ENCODE assay signal across 16 cellular contexts in the genomic region with DNA sequence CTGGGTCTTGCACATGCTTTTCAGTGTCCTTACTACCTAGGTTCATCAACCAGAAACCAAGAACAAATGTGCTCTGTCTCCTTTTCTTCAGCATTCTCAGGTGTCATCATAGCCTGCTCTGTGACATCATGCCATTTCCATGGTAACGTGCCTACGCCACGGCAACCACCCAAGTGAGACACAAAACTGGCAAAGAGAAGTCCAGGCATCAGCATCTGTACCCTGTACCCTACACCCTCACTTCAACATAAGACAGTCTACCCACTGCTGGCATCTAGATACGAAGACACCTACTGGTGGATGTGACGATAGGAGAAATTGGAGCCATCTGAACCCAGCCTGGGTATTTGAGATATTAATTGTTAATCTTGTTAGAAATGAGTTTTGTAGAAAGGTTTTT. TPM values are rescaled to one million over a fixed set of nuclear protein-coding genes. Genes with fewer than 3 reads are reported as not detected.
A peak's percentile ranks its signal among the peaks of the same experiment; 100 is the strongest.
DNase-seq lines count a peak whose midpoint lies in the region; ATAC-seq and TF ChIP-seq lines count a peak whose summit lies in the region.
"Had no signal": no experiment of that assay in that cellular context is flagged by ENCODE, and none has a peak within 500 bp of the region (broad histone marks: within the 10 kb centered on the region; RNA-seq: fewer than 3 reads in every experiment).

No MANE protein-coding gene starts in this region.

- H3K9me3 Mint-ChIP-seq in GM23338 (no peaks in the 10 kb centered on the region), neural crest cell (no peaks in the 10 kb centered on the region)
- no peaks in the 10 kb centered on the region for H3K9me3 Mint-ChIP-seq in activated T-helper 17 cell treated with anti-CD3 and anti-CD28 coated beads, Interleukin-2, amount 50 U/mL, for 72 hours

- H3K79me2 ChIP-seq in GM23338 (replicated peaks; ENCODE audit: insufficient read depth), result peaks cover 100% of the 10 kb centered on the region

- H3F3A ChIP-seq in GM23338 (replicated peaks; ENCODE audit: low read depth), result peaks cover 24% of the 10 kb centered on the region; the same call in 1 of the 2 replicates

- DNase-seq in NCI-H2227 (lab: John Stamatoyannopoulos, UW; ENCODE audit: unreplicated experiment) (peak; percentile 26), NCI-H2227 treated with DMSO at 0.1 percent for 48 hours (lab: John Stamatoyannopoulos, UW) (no peak), GM23338 (ENCODE audit: low spot score) (no peak), neural crest cell (ENCODE audit: low read depth, low spot score) (no peak), DMS79 (lab: John Stamatoyannopoulos, UW) (no peak), brain microvascular endothelial cell (no peak)
- DNase-seq: activated naive CD4-positive, alpha-beta T cell treated with anti-CD3 and anti-CD28 coated beads, Interleukin-2, amount 50 U/mL, for 16 hours; COR-L47; effector CD4-positive, alpha-beta T cell; NCI-H1417 treated with DMSO at 0.1 percent for 48 hours; NCI-H446 treated with DMSO at 0.1 percent for 48 hours; SIG-M5; upper lobe of left lung had no signal

- no peak overlapping the region for H2AFZ ChIP-seq in GM23338

- H3K4me3 ChIP-seq in GM23338 (no peak overlapping the region), brain microvascular endothelial cell (ENCODE audit: low read depth, low read length) (no peak overlapping the region)
- H3K4me3 ChIP-seq: mucosa of descending colon, upper lobe of left lung had no signal

- H3K27ac ChIP-seq in GM23338 (ENCODE audit: low read depth), result no peak overlapping the region
- H3K27ac ChIP-seq in brain microvascular endothelial cell, result no peak overlapping the region

- peaks cover 18% of the 10 kb centered on the region for H4K20me1 ChIP-seq in GM23338 (replicated peaks; ENCODE audit: insufficient read depth)

- H3K27me3 ChIP-seq in GM23338 (ENCODE audit: insufficient read depth), result no peaks in the 10 kb centered on the region
- H3K27me3 ChIP-seq in brain microvascular endothelial cell (replicated peaks), result no peaks in the 10 kb centered on the region
- H3K27me3 ChIP-seq: upper lobe of left lung had no signal

- ATAC-seq in GM23338 (no peak), HG03342 (IDR thresholded peaks at IDR 0.05; ENCODE audit: unreplicated experiment) (no peak)
- peak; percentile 27 for ATAC-seq in activated T-helper 17 cell treated with anti-CD3 and anti-CD28 coated beads, Interleukin-2, amount 50 U/mL, for 72 hours (replicated peaks)
- ATAC-seq: mucosa of descending colon had no signal

- H3K27ac Mint-ChIP-seq in GM23338, result peak overlapping the region; percentile 87; the same call in 1 of the 2 replicates
- peak overlapping the region; percentile 48 for H3K27ac Mint-ChIP-seq in activated T-helper 17 cell treated with anti-CD3 and anti-CD28 coated beads, Interleukin-2, amount 50 U/mL, for 72 hours
- no peak overlapping the region for H3K27ac Mint-ChIP-seq in neural crest cell (ENCODE audit: unreplicated experiment)

- no peaks in the 10 kb centered on the region for H3K36me3 ChIP-seq in GM23338 (ENCODE audit: insufficient read depth)
- H3K36me3 ChIP-seq in brain microvascular endothelial cell (replicated peaks), result peaks cover 2% of the 10 kb centered on the region
- H3K36me3 ChIP-seq: upper lobe of left lung had no signal

- peaks cover 35% of the 10 kb centered on the region for H3K4me1 ChIP-seq in GM23338 (ENCODE audit: insufficient read depth)

- no peak; a peak in 1 of 4 replicates for TF ChIP-seq CTCF in GM23338 (conservative IDR thresholded peaks at IDR 0.05; ENCODE audit: low read depth in 2 of 2)
- TF ChIP-seq CTCF in neural crest cell (conservative IDR thresholded peaks at IDR 0.05), result no peak
- no peak for TF ChIP-seq CTCF in brain microvascular endothelial cell (IDR thresholded peaks at IDR 0.05; ENCODE audit: low read depth, low read length, missing control alignments)

- H3K4me1 Mint-ChIP-seq in GM23338, result peaks cover 50% of the 10 kb centered on the region
- H3K4me1 Mint-ChIP-seq in activated T-helper 17 cell treated with anti-CD3 and anti-CD28 coated beads, Interleukin-2, amount 50 U/mL, for 72 hours, result peaks cover 25% of the 10 kb centered on the region
- H3K4me1 Mint-ChIP-seq in neural crest cell, result peaks cover 61% of the 10 kb centered on the region

- in situ Hi-C loops in brain microvascular endothelial cell (cut with HindIII; ENCODE audit: low pct_ligation_motif_present, low sequenced_read_pairs), result no loop called here

- H3K27me3 Mint-ChIP-seq in GM23338 (ENCODE audit: insufficient read depth, low read depth, poor library complexity) (peaks cover 3% of the 10 kb centered on the region), neural crest cell (ENCODE audit: low read depth) (no peaks in the 10 kb centered on the region)
- no peaks in the 10 kb centered on the region for H3K27me3 Mint-ChIP-seq in activated T-helper 17 cell treated with anti-CD3 and anti-CD28 coated beads, Interleukin-2, amount 50 U/mL, for 72 hours

- no peak overlapping the region for H3K4me3 Mint-ChIP-seq in GM23338
- H3K4me3 Mint-ChIP-seq in activated T-helper 17 cell treated with anti-CD3 and anti-CD28 coated beads, Interleukin-2, amount 50 U/mL, for 72 hours, result no peak overlapping the region
- peak overlapping the region; percentile 68 for H3K4me3 Mint-ChIP-seq in neural crest cell

- no peak overlapping the region for H3K4me2 ChIP-seq in GM23338

- H3K36me3 Mint-ChIP-seq in GM23338 (ENCODE audit: low read depth) (peaks cover 25% of the 10 kb centered on the region), neural crest cell (ENCODE audit: low read depth) (peaks cover 3% of the 10 kb centered on the region)
- H3K36me3 Mint-ChIP-seq in activated T-helper 17 cell treated with anti-CD3 and anti-CD28 coated beads, Interleukin-2, amount 50 U/mL, for 72 hours (ENCODE audit: low read depth), result peaks cover 46% of the 10 kb centered on the region

- H3K9me2 ChIP-seq in GM23338 (ENCODE audit: insufficient read depth), result no peaks in the 10 kb centered on the region

TF ChIP-seq in GM23338, 12 proteins besides CTCF, POLR2A, EP300 and RAD21 (continues in another document):
- TF ChIP-seq ZNF331 (CRISPR knock-in tag; IDR thresholded peaks at IDR 0.05; ENCODE audit: low read depth), result no peak

RNA-seq across cellular contexts. Expression of gene ZC3H4, which starts 13.3 kb away (rescaled TPM):
- 33.8 and 36.9 TPM in 2 replicates for total RNA-seq in GM23338 (2014; rRNA removed; shearing (Covaris generic))
- 26.7 and 29.4 TPM in 2 replicates for polyA plus RNA-seq in GM23338 (2016; fragmentation: Nextera tagmentation; extraction: Ambion mirVana)
- total RNA-seq in activated T-helper 17 cell treated with anti-CD3 and anti-CD28 coated beads, Interleukin-2, amount 50 U/mL, for 72 hours, result 100 to 1,000 TPM; 117 to 166 TPM
- total RNA-seq in neural crest cell, result 103 and 104 TPM in 2 replicates

RNA-seq across cellular contexts. Expression of gene SAE1, which starts 30.3 kb away (rescaled TPM):
- total RNA-seq in GM23338 (2014; rRNA removed; shearing (Covaris generic)), result 236 and 258 TPM in 2 replicates
- polyA plus RNA-seq in GM23338 (2016; fragmentation: Nextera tagmentation; extraction: Ambion mirVana), result 108 and 115 TPM in 2 replicates
- total RNA-seq in activated T-helper 17 cell treated with anti-CD3 and anti-CD28 coated beads, Interleukin-2, amount 50 U/mL, for 72 hours, result 100 to 1,000 TPM; 151 to 184 TPM
- 272 and 280 TPM in 2 replicates for total RNA-seq in neural crest cell

RNA-seq across cellular contexts. Expression of gene TMEM160, which starts 51.9 kb away (rescaled TPM):
- total RNA-seq in GM23338 (2014; rRNA removed; shearing (Covaris generic)), result 53.0 and 60.4 TPM in 2 replicates
- polyA plus RNA-seq in GM23338 (2016; fragmentation: Nextera tagmentation; extraction: Ambion mirVana), result 251 and 255 TPM in 2 replicates
- 10 to 100 TPM; 18.6 to 56.3 TPM for total RNA-seq in activated T-helper 17 cell treated with anti-CD3 and anti-CD28 coated beads, Interleukin-2, amount 50 U/mL, for 72 hours
- total RNA-seq in neural crest cell, result 51.1 and 57.5 TPM in 2 replicates
